21 cellular contexts compared by ENCODE assay signal in the genomic region with DNA sequence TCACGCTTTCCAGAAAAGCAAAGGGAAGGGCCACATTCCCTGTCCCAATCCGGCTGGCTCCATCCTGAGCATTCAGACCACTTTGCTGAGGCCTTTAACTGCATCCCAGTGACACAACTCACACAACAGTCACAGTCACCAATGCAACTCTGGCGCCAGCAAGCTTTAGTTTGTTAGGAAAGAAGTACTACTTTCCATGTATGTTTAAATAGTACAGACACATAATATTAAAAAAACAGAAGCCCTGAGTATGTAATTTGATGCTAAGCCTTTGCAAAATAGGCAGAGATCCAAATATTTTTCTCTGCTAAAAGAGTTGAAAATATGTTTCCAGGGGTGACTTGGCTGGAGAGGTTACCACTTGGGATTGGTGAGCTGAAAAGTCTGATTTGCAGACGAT. TPM values are rescaled to one million over a fixed set of nuclear protein-coding genes. Genes with fewer than 3 reads are reported as not detected.
DNase-seq lines count a peak whose midpoint lies in the region; ATAC-seq and TF ChIP-seq lines count a peak whose summit lies in the region.
"Had no signal": no experiment of that assay in that cellular context is flagged by ENCODE, and none has a peak within 500 bp of the region (broad histone marks: within the 10 kb centered on the region; RNA-seq: fewer than 3 reads in every experiment).

No MANE protein-coding gene starts in this region.

- no peak overlapping the region for H3K4me3 ChIP-seq in fibroblast of pulmonary artery (replicated peaks; ENCODE audit: low read depth, low read length)
- H3K4me3 ChIP-seq in skeletal muscle cell (ENCODE audit: low read depth, low read length): no peak overlapping the region
- H3K4me3 ChIP-seq: esophagus muscularis mucosa, thyroid gland had no signal

- H3K27ac Mint-ChIP-seq in HFFc6: no peak overlapping the region
- H3K27ac Mint-ChIP-seq: activated CD8-positive, alpha-beta T cell treated with anti-CD3 and anti-CD28 coated beads for 36 hours; CD8-positive, alpha-beta memory T cell had no signal

- H3K27me3 Mint-ChIP-seq in HFFc6 (ENCODE audit: insufficient read depth): no peaks in the 10 kb centered on the region
- H3K27me3 Mint-ChIP-seq in activated T-cell treated with anti-CD3 and anti-CD28 coated beads, Interleukin-2, amount 50 U/mL, for 4 hours (ENCODE audit: low read depth): peaks cover 18% of the 10 kb centered on the region

- H3K4me3 Mint-ChIP-seq in HFFc6: no peak overlapping the region
- H3K4me3 Mint-ChIP-seq in activated T-cell treated with anti-CD3 and anti-CD28 coated beads, Interleukin-2, amount 50 U/mL, for 4 hours: no peak overlapping the region
- H3K4me3 Mint-ChIP-seq: activated CD8-positive, alpha-beta T cell treated with anti-CD3 and anti-CD28 coated beads for 36 hours; CD8-positive, alpha-beta memory T cell had no signal

- no peaks in the 10 kb centered on the region for H3K36me3 Mint-ChIP-seq in HFFc6 (ENCODE audit: low read depth)
- H3K36me3 Mint-ChIP-seq in activated T-cell treated with anti-CD3 and anti-CD28 coated beads, Interleukin-2, amount 50 U/mL, for 4 hours (ENCODE audit: insufficient read depth): no peaks in the 10 kb centered on the region
- H3K36me3 Mint-ChIP-seq: CD8-positive, alpha-beta memory T cell had no signal

- peak; percentile 33 for DNase-seq in HFFc6
- peak; percentile 60 for DNase-seq in fibroblast of pulmonary artery (ENCODE audit: low read depth)
- DNase-seq in skeletal muscle cell (ENCODE audit: low read depth): peak; percentile 44
- no peak for DNase-seq in activated T-cell treated with anti-CD3 and anti-CD28 coated beads, Interleukin-2, amount 50 U/mL, for 4 hours
- no peak for DNase-seq in NCI-H226
- DNase-seq: activated CD8-positive, alpha-beta T cell treated with anti-CD3 and anti-CD28 coated beads for 36 hours; activated naive CD4-positive, alpha-beta T cell; amniotic stem cell; CD8-positive, alpha-beta memory T cell; cerebellar nuclear complex; DND-41; effector memory CD4-positive, alpha-beta T cell; H7; head of caudate nucleus; NCI-H2081 treated with DMSO at 0.1 percent for 48 hours; stimulated activated naive CD4-positive, alpha-beta T cell treated with Interleukin-2 at 50 U/mL for 16 hours; thyroid gland had no signal

- ATAC-seq in SK-N-SH treated with all-trans-retinoic acid at 6 μM for 48 hours (peak; percentile 48), GM18907 (IDR thresholded peaks at IDR 0.05; ENCODE audit: unreplicated experiment) (no peak)
- no peak for ATAC-seq in activated T-cell treated with anti-CD3 and anti-CD28 coated beads, Interleukin-2, amount 50 U/mL, for 4 hours
- ATAC-seq: activated CD4-positive, CD25-positive, alpha-beta regulatory T cell treated with anti-CD3 and anti-CD28 coated beads, Interleukin-2, amount 50 U/mL, for 24 hours; activated CD8-positive, alpha-beta T cell treated with anti-CD3 and anti-CD28 coated beads for 36 hours had no signal

- TF ChIP-seq CTCF in HFFc6 (IDR thresholded peaks at IDR 0.05) (no peak), fibroblast of pulmonary artery (IDR thresholded peaks at IDR 0.05; ENCODE audit: low read length, missing control alignments) (no peak)

- H3K9me3 Mint-ChIP-seq in HFFc6: no peaks in the 10 kb centered on the region
- no peaks in the 10 kb centered on the region for H3K9me3 Mint-ChIP-seq in activated T-cell treated with anti-CD3 and anti-CD28 coated beads, Interleukin-2, amount 50 U/mL, for 4 hours
- H3K9me3 Mint-ChIP-seq: activated CD8-positive, alpha-beta T cell treated with anti-CD3 and anti-CD28 coated beads for 36 hours; CD8-positive, alpha-beta memory T cell had no signal

- H3K4me1 Mint-ChIP-seq in HFFc6 (ENCODE audit: low read depth): peaks cover 60% of the 10 kb centered on the region
- H3K4me1 Mint-ChIP-seq in activated T-cell treated with anti-CD3 and anti-CD28 coated beads, Interleukin-2, amount 50 U/mL, for 4 hours (ENCODE audit: low read depth): no peaks in the 10 kb centered on the region
- H3K4me1 Mint-ChIP-seq: CD8-positive, alpha-beta memory T cell had no signal

TF ChIP-seq in SK-N-SH treated with all-trans-retinoic acid at 6 μM for 48 hours, 23 proteins besides CTCF, POLR2A, EP300 and RAD21:
- TF ChIP-seq PATZ1 (CRISPR knock-in tag; IDR thresholded peaks at IDR 0.05; ENCODE audit: borderline replicate concordance) (no peak), TOX (CRISPR knock-in tag; IDR thresholded peaks at IDR 0.05; ENCODE audit: borderline replicate concordance) (no peak), ZNF70 (CRISPR knock-in tag; IDR thresholded peaks at IDR 0.05) (no peak), PPARA (CRISPR knock-in tag; IDR thresholded peaks at IDR 0.05; ENCODE audit: borderline replicate concordance) (no peak), ZC3H10 (CRISPR knock-in tag; IDR thresholded peaks at IDR 0.05) (no peak)
- TF ChIP-seq, protein P1, sequence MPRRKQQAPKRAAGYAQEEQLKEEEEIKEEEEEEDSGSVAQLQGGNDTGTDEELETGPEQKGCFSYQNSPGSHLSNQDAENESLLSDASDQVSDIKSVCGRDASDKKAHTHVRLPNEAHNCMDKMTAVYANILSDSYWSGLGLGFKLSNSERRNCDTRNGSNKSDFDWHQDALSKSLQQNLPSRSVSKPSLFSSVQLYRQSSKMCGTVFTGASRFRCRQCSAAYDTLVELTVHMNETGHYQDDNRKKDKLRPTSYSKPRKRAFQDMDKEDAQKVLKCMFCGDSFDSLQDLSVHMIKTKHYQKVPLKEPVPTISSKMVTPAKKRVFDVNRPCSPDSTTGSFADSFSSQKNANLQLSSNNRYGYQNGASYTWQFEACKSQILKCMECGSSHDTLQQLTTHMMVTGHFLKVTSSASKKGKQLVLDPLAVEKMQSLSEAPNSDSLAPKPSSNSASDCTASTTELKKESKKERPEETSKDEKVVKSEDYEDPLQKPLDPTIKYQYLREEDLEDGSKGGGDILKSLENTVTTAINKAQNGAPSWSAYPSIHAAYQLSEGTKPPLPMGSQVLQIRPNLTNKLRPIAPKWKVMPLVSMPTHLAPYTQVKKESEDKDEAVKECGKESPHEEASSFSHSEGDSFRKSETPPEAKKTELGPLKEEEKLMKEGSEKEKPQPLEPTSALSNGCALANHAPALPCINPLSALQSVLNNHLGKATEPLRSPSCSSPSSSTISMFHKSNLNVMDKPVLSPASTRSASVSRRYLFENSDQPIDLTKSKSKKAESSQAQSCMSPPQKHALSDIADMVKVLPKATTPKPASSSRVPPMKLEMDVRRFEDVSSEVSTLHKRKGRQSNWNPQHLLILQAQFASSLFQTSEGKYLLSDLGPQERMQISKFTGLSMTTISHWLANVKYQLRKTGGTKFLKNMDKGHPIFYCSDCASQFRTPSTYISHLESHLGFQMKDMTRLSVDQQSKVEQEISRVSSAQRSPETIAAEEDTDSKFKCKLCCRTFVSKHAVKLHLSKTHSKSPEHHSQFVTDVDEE (CRISPR knock-in tag; IDR thresholded peaks at IDR 0.05): no peak
TF ChIP-seq in SK-N-SH treated with all-trans-retinoic acid at 6 μM for 48 hours: peak in this region for 0.

RNA-seq across cellular contexts. Expression of gene GAS1, which starts 31.7 kb away (rescaled TPM):
- total RNA-seq in HFFc6 (2021; fragmentation: NEBNext Ultra II Directional; extraction: Animal tissue kit (Norgen Biotek cat#: 25700)): 1 to 10 TPM; 5.4 to 8.1 (median 7.4) TPM
- under 1 TPM; 0.41 to 0.61 (median 0.43) TPM for total RNA-seq in activated T-cell treated with anti-CD3 and anti-CD28 coated beads, Interleukin-2, amount 50 U/mL, for 4 hours

Comparison
In these comparisons a context has a peak if more than half of its experiments do, and no peak if none do; other contexts are left out.
1. DNase-seq: peak in HFFc6 (single experiment), fibroblast of pulmonary artery (single experiment) and skeletal muscle cell (single experiment); none in activated T-cell treated with anti-CD3 and anti-CD28 coated beads, Interleukin-2, amount 50 U/mL, for 4 hours (single experiment) and NCI-H226 (single experiment).